In genomic region chr15:62928242-62928995, GRCh38 we compare ENCODE assay signal across 1 cellular context.
TF ChIP-seq lines count a peak whose summit lies in the region.

No MANE protein-coding gene starts in this region.

TF ChIP-seq in SK-N-SH, 30 proteins besides CTCF, POLR2A, EP300 and RAD21 (continued from another document):
- 0 out of 2 replicates have a peak, but pooled peaks have one; percentile 7 for TF ChIP-seq REST (IDR thresholded peaks at IDR 0.05; ENCODE audit: low read depth, low read length)
- TF ChIP-seq POLR2AphosphoS5 (IDR thresholded peaks at IDR 0.05; ENCODE audit: low read depth, low read length), result peak; percentile 53; the same call in 1 of the 2 replicates
- peak; percentile 89 for TF ChIP-seq RXRA (IDR thresholded peaks at IDR 0.05; ENCODE audit: borderline replicate concordance, low read depth)
- TF ChIP-seq TAF1 (IDR thresholded peaks at IDR 0.05; ENCODE audit: borderline replicate concordance, low read depth, low read length), result 0 out of 2 replicates have a peak, but pooled peaks have one; percentile 2
